ENCODE assay signal across 10 cellular contexts in genomic region chr11:61028135-61028729, GRCh38. TPM values are rescaled to one million over a fixed set of nuclear protein-coding genes. Genes with fewer than 3 reads are reported as not detected.
DNase-seq lines count a peak whose midpoint lies in the region; ATAC-seq lines count a peak whose summit lies in the region.
"Had no signal": no experiment of that assay in that cellular context is flagged by ENCODE, and none has a peak within 500 bp of the region (broad histone marks: within the 10 kb centered on the region; RNA-seq: fewer than 3 reads in every experiment).

No MANE protein-coding gene starts in this region.

- H3K4me3 ChIP-seq in naive thymus-derived CD4-positive, alpha-beta T cell (ENCODE audit: low read length), result peak overlapping the region; percentile 30
- H3K4me3 ChIP-seq: A549 had no signal

- CTCF ChIA-PET in naive thymus-derived CD4-positive, alpha-beta T cell (lab: Charles Lee), result interaction anchor here (0.6 to 1.1 kb wide), 7 partner anchors 8 to 144 kb away, joined by 3 to 5 read pairs (median 3); no protein-coding TSS in a partner anchor

- H3K9me3 Mint-ChIP-seq in naive thymus-derived CD4-positive, alpha-beta T cell, result no peaks in the 10 kb centered on the region

- peaks cover 44 to 57% of the 10 kb centered on the region in 2 donors for H3K4me1 ChIP-seq in naive thymus-derived CD4-positive, alpha-beta T cell (ENCODE audit: control insufficient read depth in 2 of 2, insufficient read depth in 2 of 2, low read length in 2 of 2)
- H3K4me1 ChIP-seq: A549 had no signal

- peak overlapping the region; percentile 91 to 99 (median 97) for H3K27ac Mint-ChIP-seq in naive thymus-derived CD4-positive, alpha-beta T cell

- peak overlapping the region; percentile 78 to 91 (median 86) for H3K4me3 Mint-ChIP-seq in naive thymus-derived CD4-positive, alpha-beta T cell

- intact Hi-C loops in naive thymus-derived CD4-positive, alpha-beta T cell (cut with micrococcal nuclease), result loop anchor here (5.0 to 10.0 kb wide), 3 partner anchors 116 to 1527 kb away; partner anchors contain the start of gene TMEM109 (in 1 of the 2)

- H3K27ac ChIP-seq in naive thymus-derived CD4-positive, alpha-beta T cell (ENCODE audit: low read depth, low read length), result peak overlapping the region; percentile 76
- H3K27ac ChIP-seq: A549 had no signal

- DNase-seq in NCI-H1417 (lab: John Stamatoyannopoulos, UW) (peak; percentile 11 to 70 (median 49)), NCI-H1417 treated with DMSO at 0.1 percent for 48 hours (lab: John Stamatoyannopoulos, UW) (no peak), GM19240 (ENCODE audit: insufficient read length, low spot score) (no peak), NCI-H1930 (lab: John Stamatoyannopoulos, UW) (no peak), GF-D8 (lab: John Stamatoyannopoulos, UW) (no peak)
- DNase-seq in activated CD4-positive, alpha-beta T cell treated with anti-CD3 and anti-CD28 coated beads, Interleukin-2, amount 50 U/mL, for 4 hours, result peak; percentile 66 to 72
- DNase-seq in naive thymus-derived CD4-positive, alpha-beta T cell, result peak in 3 of 9 donors; percentile 46 to 80 (median 60)

- H3K4me1 Mint-ChIP-seq in naive thymus-derived CD4-positive, alpha-beta T cell, result peaks cover 62 to 97% (median 90%) of the 10 kb centered on the region in 7 donors

- H3K27me3 Mint-ChIP-seq in naive thymus-derived CD4-positive, alpha-beta T cell, result no peaks in the 10 kb centered on the region

- ATAC-seq in HG03442 (IDR thresholded peaks at IDR 0.05; ENCODE audit: unreplicated experiment), result peak; percentile 92
- peak; percentile 6 for ATAC-seq in naive thymus-derived CD4-positive, alpha-beta T cell

- H3K36me3 ChIP-seq in naive thymus-derived CD4-positive, alpha-beta T cell (ENCODE audit: control insufficient read depth in 2 of 3, insufficient read depth in 3 of 3, low read length in 3 of 3), result no peaks in the 10 kb centered on the region

- peaks cover 0 to 37% (median 0%) of the 10 kb centered on the region in 5 donors for H3K36me3 Mint-ChIP-seq in naive thymus-derived CD4-positive, alpha-beta T cell

- no peaks in the 10 kb centered on the region for H3K9me3 ChIP-seq in naive thymus-derived CD4-positive, alpha-beta T cell (ENCODE audit: control insufficient read depth in 2 of 3, low read length in 3 of 3)
- H3K9me3 ChIP-seq: A549 had no signal

- H3K27me3 ChIP-seq in naive thymus-derived CD4-positive, alpha-beta T cell (ENCODE audit: control insufficient read depth in 2 of 2, insufficient read depth in 2 of 2, low read length in 2 of 2), result no peaks in the 10 kb centered on the region

- POLR2A ChIA-PET in naive thymus-derived CD4-positive, alpha-beta T cell (lab: Charles Lee), result interaction anchor here (0.8 to 11.1 kb wide), 15 partner anchors 8 to 84 kb away, joined by 3 to 210 read pairs (median 4); no protein-coding TSS in a partner anchor

RNA-seq across cellular contexts. Expression of gene CD6, which starts 56.8 kb away (rescaled TPM):
- 100 to 1,000 TPM; 361 to 653 (median 430) TPM for total RNA-seq in naive thymus-derived CD4-positive, alpha-beta T cell
- 100 to 1,000 TPM; 195 to 303 TPM for polyA plus RNA-seq in naive thymus-derived CD4-positive, alpha-beta T cell
- total RNA-seq: RPMI7951 had no signal

Comparison
In these comparisons a context has a peak if more than half of its experiments do, and no peak if none do; other contexts are left out.
1. DNase-seq: peak in NCI-H1417 (3 of 3) and activated CD4-positive, alpha-beta T cell treated with anti-CD3 and anti-CD28 coated beads, Interleukin-2, amount 50 U/mL, for 4 hours (2 of 2); none in NCI-H1417 treated with DMSO at 0.1 percent for 48 hours (single experiment), GM19240 (single experiment), NCI-H1930 (0 of 2) and GF-D8 (single experiment).